ENCODE assay signal across 23 cellular contexts in the genomic region with DNA sequence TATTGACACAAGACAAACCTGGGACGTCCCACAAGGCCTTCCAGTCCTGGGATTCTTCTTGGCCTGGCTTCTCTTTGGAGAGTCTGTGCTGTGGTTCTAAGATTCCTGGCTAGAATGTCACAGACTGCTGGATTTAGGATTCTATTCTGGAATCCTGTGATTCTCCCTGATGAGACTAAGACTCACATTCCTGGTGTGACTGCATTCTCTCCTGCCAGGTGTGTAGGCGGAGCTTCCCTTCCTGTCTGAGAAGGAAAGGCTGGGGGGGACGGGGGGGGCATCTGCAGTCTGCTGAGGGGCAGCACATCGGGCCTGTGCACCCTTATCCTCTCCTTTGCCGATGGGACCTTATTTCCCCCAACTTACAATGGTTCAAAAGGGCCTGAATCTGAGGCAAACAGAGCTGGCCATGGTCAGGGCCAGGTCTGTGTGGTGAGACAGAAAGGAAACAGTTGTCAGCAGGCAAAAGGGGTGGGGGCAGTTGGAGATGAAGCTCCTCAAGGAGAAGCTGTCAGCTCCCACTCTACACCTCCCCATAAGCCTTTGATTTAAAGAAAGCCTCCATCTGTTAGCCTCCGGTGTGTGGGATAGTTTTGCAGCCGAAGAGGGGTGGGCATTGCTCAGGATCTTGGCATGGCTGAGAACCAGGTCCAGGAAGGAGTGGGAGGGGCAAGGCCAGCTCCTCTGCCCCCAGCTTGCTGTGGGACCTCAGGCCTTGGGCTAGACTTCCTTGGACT. TPM values are rescaled to one million over a fixed set of nuclear protein-coding genes. Genes with fewer than 3 reads are reported as not detected.
DNase-seq lines count a peak whose midpoint lies in the region; ATAC-seq and TF ChIP-seq lines count a peak whose summit lies in the region.
"Had no signal": no experiment of that assay in that cellular context is flagged by ENCODE, and none has a peak within 500 bp of the region (broad histone marks: within the 10 kb centered on the region; RNA-seq: fewer than 3 reads in every experiment).

No MANE protein-coding gene starts in this region.

- CTCF ChIA-PET in activated CD8-positive, alpha-beta T cell treated with anti-CD3 and anti-CD28 coated beads, Interleukin-2, amount 10 ng/mL, durations not matched to agents 7 days and 5 days (lab: Charles Lee): interaction anchor here (1.5 to 17.5 kb wide), 5 partner anchors 12 to 286 kb away, joined by 3 to 183 read pairs (median 82); a partner anchor contains a TSS
- CTCF ChIA-PET in activated CD8-positive, alpha-beta T cell treated with anti-CD3 and anti-CD28 coated beads for 36 hours (lab: Charles Lee): interaction anchor here (1.4 to 9.5 kb wide), 5 partner anchors 9 to 286 kb away, joined by 4 to 111 read pairs (median 13); a partner anchor contains a TSS

- H3K4me3 ChIP-seq in epithelial cell of esophagus (ENCODE audit: low read length): no peak overlapping the region
- H3K4me3 ChIP-seq: prostate gland, smooth muscle cell had no signal

- ATAC-seq in activated CD8-positive, alpha-beta T cell treated with anti-CD3 and anti-CD28 coated beads, Interleukin-2, amount 10 ng/mL, durations not matched to agents 7 days and 5 days: no peak
- no peak for ATAC-seq in activated CD8-positive, alpha-beta T cell treated with anti-CD3 and anti-CD28 coated beads for 36 hours
- ATAC-seq: activated CD4-positive, alpha-beta T cell treated with anti-CD3 and anti-CD28 coated beads for 36 hours; natural killer cell treated with Interleukin-12 subunit alpha and Interleukin-12 subunit beta and Interleukin-15 and Interleukin-18, amount 100 ng/mL, for 72 hours had no signal

- DNase-seq in activated CD8-positive, alpha-beta T cell treated with anti-CD3 and anti-CD28 coated beads, Interleukin-2, amount 10 ng/mL, durations not matched to agents 7 days and 5 days: no peak
- no peak for DNase-seq in activated CD8-positive, alpha-beta T cell treated with anti-CD3 and anti-CD28 coated beads for 36 hours
- DNase-seq in NCI-H82 treated with DMSO at 0.1 percent for 48 hours (lab: John Stamatoyannopoulos, UW; ENCODE audit: unreplicated experiment) (peak; percentile 6), epithelial cell of esophagus (ENCODE audit: low read depth) (peak; percentile 36), posterior vena cava (ENCODE audit: low spot score) (peak; percentile 58), GM10266 (ENCODE audit: extremely low spot score) (no peak), NCI-H526 treated with DMSO at 0.1 percent for 48 hours (lab: John Stamatoyannopoulos, UW) (no peak)
- DNase-seq in activated T-helper 2 cell treated with anti-CD3 and anti-CD28 coated beads, Interferon-gamma antibody, Interleukin-2, Interleukin-4, amounts not matched to agents 10 μg/mL and 5 μg/mL and 100 μg/mL, durations not matched to agents 14 hours and 24 hours and 36 hours (ENCODE audit: low spot score): no peak
- DNase-seq: activated CD4-positive, alpha-beta T cell treated with anti-CD3 and anti-CD28 coated beads for 36 hours; activated T-cell treated with anti-CD3 and anti-CD28 coated beads for 4 hours; BE2C; DMS153; effector CD4-positive, alpha-beta T cell; immature natural killer cell; NCI-H2171; NCI-H748 treated with DMSO at 0.1 percent for 48 hours; stimulated activated CD4-positive, alpha-beta T cell treated with anti-CD3 and anti-CD28 coated beads, Interleukin-4, amount 100 ng/mL, for 4 hours; T1000 had no signal

- H3K9me3 Mint-ChIP-seq in activated CD8-positive, alpha-beta T cell treated with anti-CD3 and anti-CD28 coated beads, Interleukin-2, amount 10 ng/mL, durations not matched to agents 7 days and 5 days (ENCODE audit: insufficient read depth): no peaks in the 10 kb centered on the region
- H3K9me3 Mint-ChIP-seq in activated CD8-positive, alpha-beta T cell treated with anti-CD3 and anti-CD28 coated beads for 36 hours: no peaks in the 10 kb centered on the region
- no peaks in the 10 kb centered on the region for H3K9me3 Mint-ChIP-seq in activated T-helper 2 cell treated with anti-CD3 and anti-CD28 coated beads, Interferon-gamma antibody, Interleukin-2, Interleukin-4, amounts not matched to agents 10 μg/mL and 5 μg/mL and 100 μg/mL, durations not matched to agents 14 hours and 24 hours and 36 hours
- H3K9me3 Mint-ChIP-seq: immature natural killer cell; memory B cell; natural killer cell treated with Interleukin-12 subunit alpha and Interleukin-12 subunit beta and Interleukin-15 and Interleukin-18, amount 100 ng/mL, for 72 hours had no signal

- no peak overlapping the region for H3K4me3 Mint-ChIP-seq in activated CD8-positive, alpha-beta T cell treated with anti-CD3 and anti-CD28 coated beads, Interleukin-2, amount 10 ng/mL, durations not matched to agents 7 days and 5 days
- H3K4me3 Mint-ChIP-seq in activated CD8-positive, alpha-beta T cell treated with anti-CD3 and anti-CD28 coated beads for 36 hours: no peak overlapping the region
- no peak overlapping the region for H3K4me3 Mint-ChIP-seq in activated T-helper 2 cell treated with anti-CD3 and anti-CD28 coated beads, Interferon-gamma antibody, Interleukin-2, Interleukin-4, amounts not matched to agents 10 μg/mL and 5 μg/mL and 100 μg/mL, durations not matched to agents 14 hours and 24 hours and 36 hours (ENCODE audit: low read depth)
- H3K4me3 Mint-ChIP-seq: activated CD4-positive, alpha-beta T cell treated with anti-CD3 and anti-CD28 coated beads for 36 hours; immature natural killer cell; memory B cell; natural killer cell treated with Interleukin-12 subunit alpha and Interleukin-12 subunit beta and Interleukin-15 and Interleukin-18, amount 100 ng/mL, for 72 hours had no signal

- no peaks in the 10 kb centered on the region for H3K27me3 Mint-ChIP-seq in activated CD8-positive, alpha-beta T cell treated with anti-CD3 and anti-CD28 coated beads, Interleukin-2, amount 10 ng/mL, durations not matched to agents 7 days and 5 days (ENCODE audit: low read depth)
- no peaks in the 10 kb centered on the region for H3K27me3 Mint-ChIP-seq in activated CD8-positive, alpha-beta T cell treated with anti-CD3 and anti-CD28 coated beads for 36 hours
- no peaks in the 10 kb centered on the region for H3K27me3 Mint-ChIP-seq in activated T-helper 2 cell treated with anti-CD3 and anti-CD28 coated beads, Interferon-gamma antibody, Interleukin-2, Interleukin-4, amounts not matched to agents 10 μg/mL and 5 μg/mL and 100 μg/mL, durations not matched to agents 14 hours and 24 hours and 36 hours (ENCODE audit: low read depth)
- H3K27me3 Mint-ChIP-seq: activated CD4-positive, alpha-beta T cell treated with anti-CD3 and anti-CD28 coated beads for 36 hours; natural killer cell treated with Interleukin-12 subunit alpha and Interleukin-12 subunit beta and Interleukin-15 and Interleukin-18, amount 100 ng/mL, for 72 hours had no signal

- no peak for TF ChIP-seq CTCF in activated CD8-positive, alpha-beta T cell treated with anti-CD3 and anti-CD28 coated beads for 36 hours (IDR thresholded peaks at IDR 0.05)
- TF ChIP-seq CTCF in epithelial cell of esophagus (IDR thresholded peaks at IDR 0.05; ENCODE audit: insufficient read depth, low read depth, low read length, missing control alignments) (no peak), GM10266 (IDR thresholded peaks at IDR 0.05; ENCODE audit: control insufficient read depth, insufficient read depth, low read depth, missing control alignments) (no peak)

- POLR2A ChIA-PET in activated CD8-positive, alpha-beta T cell treated with anti-CD3 and anti-CD28 coated beads, Interleukin-2, amount 10 ng/mL, durations not matched to agents 7 days and 5 days (lab: Charles Lee): no interaction called here
- POLR2A ChIA-PET in activated CD8-positive, alpha-beta T cell treated with anti-CD3 and anti-CD28 coated beads for 36 hours (lab: Charles Lee): interaction anchor here (1.5 kb wide), 1 partner anchor 10 kb away, joined by 7 read pairs; no protein-coding TSS in a partner anchor

- H3K27ac Mint-ChIP-seq in activated CD8-positive, alpha-beta T cell treated with anti-CD3 and anti-CD28 coated beads, Interleukin-2, amount 10 ng/mL, durations not matched to agents 7 days and 5 days: peak overlapping the region; percentile 43
- no peak overlapping the region for H3K27ac Mint-ChIP-seq in activated CD8-positive, alpha-beta T cell treated with anti-CD3 and anti-CD28 coated beads for 36 hours
- no peak overlapping the region for H3K27ac Mint-ChIP-seq in activated T-helper 2 cell treated with anti-CD3 and anti-CD28 coated beads, Interferon-gamma antibody, Interleukin-2, Interleukin-4, amounts not matched to agents 10 μg/mL and 5 μg/mL and 100 μg/mL, durations not matched to agents 14 hours and 24 hours and 36 hours
- H3K27ac Mint-ChIP-seq: activated CD4-positive, alpha-beta T cell treated with anti-CD3 and anti-CD28 coated beads for 36 hours; immature natural killer cell; memory B cell; natural killer cell treated with Interleukin-12 subunit alpha and Interleukin-12 subunit beta and Interleukin-15 and Interleukin-18, amount 100 ng/mL, for 72 hours had no signal

- peaks cover 46% of the 10 kb centered on the region for H3K4me1 Mint-ChIP-seq in activated CD8-positive, alpha-beta T cell treated with anti-CD3 and anti-CD28 coated beads, Interleukin-2, amount 10 ng/mL, durations not matched to agents 7 days and 5 days (ENCODE audit: low read depth)
- peaks cover 34% of the 10 kb centered on the region for H3K4me1 Mint-ChIP-seq in activated CD8-positive, alpha-beta T cell treated with anti-CD3 and anti-CD28 coated beads for 36 hours (ENCODE audit: low read depth)
- H3K4me1 Mint-ChIP-seq in activated T-helper 2 cell treated with anti-CD3 and anti-CD28 coated beads, Interferon-gamma antibody, Interleukin-2, Interleukin-4, amounts not matched to agents 10 μg/mL and 5 μg/mL and 100 μg/mL, durations not matched to agents 14 hours and 24 hours and 36 hours (ENCODE audit: low read depth): peaks cover 13% of the 10 kb centered on the region

- peaks cover 12% of the 10 kb centered on the region for H3K36me3 Mint-ChIP-seq in activated CD8-positive, alpha-beta T cell treated with anti-CD3 and anti-CD28 coated beads, Interleukin-2, amount 10 ng/mL, durations not matched to agents 7 days and 5 days (ENCODE audit: low read depth)
- peaks cover 2% of the 10 kb centered on the region for H3K36me3 Mint-ChIP-seq in activated CD8-positive, alpha-beta T cell treated with anti-CD3 and anti-CD28 coated beads for 36 hours (ENCODE audit: low read depth)
- H3K36me3 Mint-ChIP-seq in activated T-helper 2 cell treated with anti-CD3 and anti-CD28 coated beads, Interferon-gamma antibody, Interleukin-2, Interleukin-4, amounts not matched to agents 10 μg/mL and 5 μg/mL and 100 μg/mL, durations not matched to agents 14 hours and 24 hours and 36 hours (ENCODE audit: low read depth): no peaks in the 10 kb centered on the region
- H3K36me3 Mint-ChIP-seq: immature natural killer cell; natural killer cell treated with Interleukin-12 subunit alpha and Interleukin-12 subunit beta and Interleukin-15 and Interleukin-18, amount 100 ng/mL, for 72 hours had no signal

- intact Hi-C loops in activated CD8-positive, alpha-beta T cell treated with anti-CD3 and anti-CD28 coated beads for 36 hours (cut with micrococcal nuclease): loop anchor here (10.0 kb wide), 1 partner anchor 289 kb away; no protein-coding TSS in a partner anchor
- intact Hi-C loops in posterior vena cava (cut with DNase I): no loop called here
- intact Hi-C loops in activated T-helper 2 cell treated with anti-CD3 and anti-CD28 coated beads, Interferon-gamma antibody, Interleukin-2, Interleukin-4, amounts not matched to agents 10 μg/mL and 5 μg/mL and 100 μg/mL, durations not matched to agents 14 hours and 24 hours and 36 hours (cut with micrococcal nuclease): no loop called here

RNA-seq across cellular contexts. Expression of a gene that starts 30.9 kb away (rescaled TPM):
- total RNA-seq in activated CD8-positive, alpha-beta T cell treated with anti-CD3 and anti-CD28 coated beads, Interleukin-2, amount 10 ng/mL, durations not matched to agents 7 days and 5 days: 1 to 10 TPM; 9.1 to 9.5 TPM
- 1 to 10 TPM; 8.5 to 9.0 TPM for total RNA-seq in activated CD8-positive, alpha-beta T cell treated with anti-CD3 and anti-CD28 coated beads for 36 hours
- total RNA-seq in posterior vena cava: 1 to 10 TPM; 1.3 to 2.2 TPM
- total RNA-seq in activated T-helper 2 cell treated with anti-CD3 and anti-CD28 coated beads, Interferon-gamma antibody, Interleukin-2, Interleukin-4, amounts not matched to agents 10 μg/mL and 5 μg/mL and 100 μg/mL, durations not matched to agents 14 hours and 24 hours and 36 hours: 0.51 and 0.52 TPM in 2 replicates
- total RNA-seq: A172 had no signal

RNA-seq across cellular contexts. Expression of a gene that starts 48.4 kb away (rescaled TPM):
- 10 to 100 TPM; 49.3 to 51.4 TPM for total RNA-seq in activated CD8-positive, alpha-beta T cell treated with anti-CD3 and anti-CD28 coated beads, Interleukin-2, amount 10 ng/mL, durations not matched to agents 7 days and 5 days
- total RNA-seq in activated CD8-positive, alpha-beta T cell treated with anti-CD3 and anti-CD28 coated beads for 36 hours: 10 to 100 TPM; 35.0 to 35.7 TPM
- 10 to 100 TPM; 43.8 to 47.0 TPM for total RNA-seq in posterior vena cava
- total RNA-seq in activated T-helper 2 cell treated with anti-CD3 and anti-CD28 coated beads, Interferon-gamma antibody, Interleukin-2, Interleukin-4, amounts not matched to agents 10 μg/mL and 5 μg/mL and 100 μg/mL, durations not matched to agents 14 hours and 24 hours and 36 hours: 36.1 and 40.1 TPM in 2 replicates

RNA-seq across cellular contexts. Expression of a gene that starts 57.3 kb away (rescaled TPM):
- total RNA-seq in activated CD8-positive, alpha-beta T cell treated with anti-CD3 and anti-CD28 coated beads, Interleukin-2, amount 10 ng/mL, durations not matched to agents 7 days and 5 days: 10 to 100 TPM; 68.6 to 68.7 TPM
- 10 to 100 TPM; 56.9 to 59.6 TPM for total RNA-seq in activated CD8-positive, alpha-beta T cell treated with anti-CD3 and anti-CD28 coated beads for 36 hours
- total RNA-seq in posterior vena cava: 10 to 100 TPM; 15.4 to 16.8 TPM
- total RNA-seq in activated T-helper 2 cell treated with anti-CD3 and anti-CD28 coated beads, Interferon-gamma antibody, Interleukin-2, Interleukin-4, amounts not matched to agents 10 μg/mL and 5 μg/mL and 100 μg/mL, durations not matched to agents 14 hours and 24 hours and 36 hours: 62.4 and 67.1 TPM in 2 replicates

Comparison
In these comparisons a context has a peak if more than half of its experiments do, and no peak if none do; other contexts are left out.
1. DNase-seq: peak in NCI-H82 treated with DMSO at 0.1 percent for 48 hours (single experiment), epithelial cell of esophagus (single experiment) and posterior vena cava (single experiment); none in activated CD8-positive, alpha-beta T cell treated with anti-CD3 and anti-CD28 coated beads, Interleukin-2, amount 10 ng/mL, durations not matched to agents 7 days and 5 days (single experiment), activated CD8-positive, alpha-beta T cell treated with anti-CD3 and anti-CD28 coated beads for 36 hours (single experiment), activated T-helper 2 cell treated with anti-CD3 and anti-CD28 coated beads, Interferon-gamma antibody, Interleukin-2, Interleukin-4, amounts not matched to agents 10 μg/mL and 5 μg/mL and 100 μg/mL, durations not matched to agents 14 hours and 24 hours and 36 hours (single experiment), GM10266 (single experiment) and NCI-H526 treated with DMSO at 0.1 percent for 48 hours (single experiment).